Comparison of ENCODE assay signal across 1 cellular context in genomic region chr14:77033622-77034521, GRCh38.
A peak's percentile ranks its signal among the peaks of the same experiment; 100 is the strongest.
TF ChIP-seq lines count a peak whose summit lies in the region.

No MANE protein-coding gene starts in this region.

TF ChIP-seq in HEK293, 187 proteins besides CTCF, POLR2A, EP300 and RAD21 (continued from another document and continues in another):
- TF ChIP-seq ZBTB11 (tag by site-specific recombination; conservative IDR thresholded peaks at IDR 0.05; ENCODE audit: low read depth) (0 out of 2 replicates have a peak, but pooled peaks have one; percentile 14), ZNF19 (tag by site-specific recombination; IDR thresholded peaks at IDR 0.05; ENCODE audit: low read depth) (no peak), ZNF138 (tag by site-specific recombination; IDR thresholded peaks at IDR 0.05; ENCODE audit: borderline replicate concordance) (no peak), ZNF600 (tag by site-specific recombination; IDR thresholded peaks at IDR 0.05) (0 out of 2 replicates have a peak, but pooled peaks have one; percentile 61), YY2 (tag by site-specific recombination; IDR thresholded peaks at IDR 0.05) (no peak), GLIS1 (tag by site-specific recombination; IDR thresholded peaks at IDR 0.05) (peak; percentile 36), GLI4 (tag by site-specific recombination; IDR thresholded peaks at IDR 0.05) (no peak), SP2 (tag by site-specific recombination; IDR thresholded peaks at IDR 0.05) (peak; percentile 36), MEIS1 (CRISPR knock-in tag; IDR thresholded peaks at IDR 0.05; ENCODE audit: borderline replicate concordance) (no peak), ZNF670 (tag by site-specific recombination; IDR thresholded peaks at IDR 0.05; ENCODE audit: low read depth) (no peak), ZNF146 (tag by site-specific recombination; IDR thresholded peaks at IDR 0.05) (no peak), ZNF362 (tag by site-specific recombination; IDR thresholded peaks at IDR 0.05) (no peak), ZBTB8A (tag by site-specific recombination; IDR thresholded peaks at IDR 0.05) (no peak), ZNF423 (tag by site-specific recombination; IDR thresholded peaks at IDR 0.05) (peak; percentile 58; the same call in 1 of the 2 replicates), ZNF311 (tag by site-specific recombination; IDR thresholded peaks at IDR 0.05; ENCODE audit: borderline replicate concordance) (no peak), ZNF621 (tag by site-specific recombination; IDR thresholded peaks at IDR 0.05) (no peak), ZNF404 (tag by site-specific recombination; IDR thresholded peaks at IDR 0.05) (no peak), HOXD13 (CRISPR knock-in tag; IDR thresholded peaks at IDR 0.05; ENCODE audit: borderline replicate concordance) (no peak), TCF7L2 (IDR thresholded peaks at IDR 0.05; ENCODE audit: borderline replicate concordance, low read depth, low read length) (no peak), PRDM2 (tag by site-specific recombination; IDR thresholded peaks at IDR 0.05; ENCODE audit: borderline replicate concordance) (no peak), ZXDB (tag by site-specific recombination; IDR thresholded peaks at IDR 0.05) (peak; percentile 69), ZNF354C (tag by site-specific recombination; IDR thresholded peaks at IDR 0.05; ENCODE audit: borderline replicate concordance, low read depth) (no peak), ZNF580 (tag by site-specific recombination; IDR thresholded peaks at IDR 0.05) (no peak), ZNF692 (tag by site-specific recombination; IDR thresholded peaks at IDR 0.05) (peak; percentile 13; the same call in 1 of the 2 replicates), PRDM10 (tag by site-specific recombination; IDR thresholded peaks at IDR 0.05) (peak; percentile 68), ZNF704 (tag by site-specific recombination; IDR thresholded peaks at IDR 0.05) (no peak), ZNF148 (tag by site-specific recombination; IDR thresholded peaks at IDR 0.05; ENCODE audit: borderline replicate concordance) (no peak), ZNF529 (tag by site-specific recombination; IDR thresholded peaks at IDR 0.05; ENCODE audit: insufficient replicate concordance) (no peak), ZNF184 (tag by site-specific recombination; IDR thresholded peaks at IDR 0.05) (no peak), ZBTB48 (tag by site-specific recombination; IDR thresholded peaks at IDR 0.05) (no peak; the same call in 1 of the 2 replicates), ZNF449 (tag by site-specific recombination; IDR thresholded peaks at IDR 0.05) (no peak), ZNF214 (tag by site-specific recombination; IDR thresholded peaks at IDR 0.05; ENCODE audit: borderline replicate concordance) (no peak), BCL11A (tag by site-specific recombination; IDR thresholded peaks at IDR 0.05; ENCODE audit: low read depth) (no peak), ZNF324 (tag by site-specific recombination; IDR thresholded peaks at IDR 0.05) (no peak), SP3 (tag by site-specific recombination; IDR thresholded peaks at IDR 0.05) (no peak; the same call in 1 of the 2 replicates), ZNF426 (tag by site-specific recombination; IDR thresholded peaks at IDR 0.05) (no peak)
